Comparison of ENCODE assay signal across 2 cellular contexts in the genomic region with DNA sequence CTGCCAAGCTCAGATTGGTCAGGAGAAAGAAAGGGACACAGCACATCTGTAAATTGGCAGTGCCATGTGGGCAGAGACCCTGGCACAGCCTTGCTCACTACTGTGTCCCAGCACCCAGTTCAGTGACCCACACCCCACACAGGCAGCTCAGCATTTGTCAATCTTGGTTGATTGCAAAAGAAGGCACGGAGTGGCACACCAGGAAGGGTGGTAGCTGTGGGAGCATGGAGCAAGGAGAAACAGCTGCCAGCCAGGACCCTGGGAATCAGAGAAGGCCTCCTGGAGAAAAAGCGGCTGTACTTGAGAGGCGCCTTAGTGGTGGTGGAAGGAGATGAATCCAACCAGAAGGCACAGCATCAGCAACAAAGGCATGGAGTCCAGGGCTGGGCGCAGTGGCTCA.
TF ChIP-seq lines count a peak whose summit lies in the region.

No MANE protein-coding gene starts in this region.

TF ChIP-seq in HepG2, 621 proteins besides CTCF, POLR2A, EP300 and RAD21:
- TF ChIP-seq, protein P1, sequence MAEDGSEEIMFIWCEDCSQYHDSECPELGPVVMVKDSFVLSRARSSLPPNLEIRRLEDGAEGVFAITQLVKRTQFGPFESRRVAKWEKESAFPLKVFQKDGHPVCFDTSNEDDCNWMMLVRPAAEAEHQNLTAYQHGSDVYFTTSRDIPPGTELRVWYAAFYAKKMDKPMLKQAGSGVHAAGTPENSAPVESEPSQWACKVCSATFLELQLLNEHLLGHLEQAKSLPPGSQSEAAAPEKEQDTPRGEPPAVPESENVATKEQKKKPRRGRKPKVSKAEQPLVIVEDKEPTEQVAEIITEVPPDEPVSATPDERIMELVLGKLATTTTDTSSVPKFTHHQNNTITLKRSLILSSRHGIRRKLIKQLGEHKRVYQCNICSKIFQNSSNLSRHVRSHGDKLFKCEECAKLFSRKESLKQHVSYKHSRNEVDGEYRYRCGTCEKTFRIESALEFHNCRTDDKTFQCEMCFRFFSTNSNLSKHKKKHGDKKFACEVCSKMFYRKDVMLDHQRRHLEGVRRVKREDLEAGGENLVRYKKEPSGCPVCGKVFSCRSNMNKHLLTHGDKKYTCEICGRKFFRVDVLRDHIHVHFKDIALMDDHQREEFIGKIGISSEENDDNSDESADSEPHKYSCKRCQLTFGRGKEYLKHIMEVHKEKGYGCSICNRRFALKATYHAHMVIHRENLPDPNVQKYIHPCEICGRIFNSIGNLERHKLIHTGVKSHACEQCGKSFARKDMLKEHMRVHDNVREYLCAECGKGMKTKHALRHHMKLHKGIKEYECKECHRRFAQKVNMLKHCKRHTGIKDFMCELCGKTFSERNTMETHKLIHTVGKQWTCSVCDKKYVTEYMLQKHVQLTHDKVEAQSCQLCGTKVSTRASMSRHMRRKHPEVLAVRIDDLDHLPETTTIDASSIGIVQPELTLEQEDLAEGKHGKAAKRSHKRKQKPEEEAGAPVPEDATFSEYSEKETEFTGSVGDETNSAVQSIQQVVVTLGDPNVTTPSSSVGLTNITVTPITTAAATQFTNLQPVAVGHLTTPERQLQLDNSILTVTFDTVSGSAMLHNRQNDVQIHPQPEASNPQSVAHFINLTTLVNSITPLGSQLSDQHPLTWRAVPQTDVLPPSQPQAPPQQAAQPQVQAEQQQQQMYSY (CRISPR knock-in tag; IDR thresholded peaks at IDR 0.05): 0 out of 2 replicates have a peak, but pooled peaks have one; percentile 59
- no peak for TF ChIP-seq CHCHD3 (CRISPR knock-in tag; IDR thresholded peaks at IDR 0.05)
TF ChIP-seq in HepG2: peak in this region for 1.

TF ChIP-seq in WTC11, 78 proteins besides CTCF, POLR2A, EP300 and RAD21:
- TF ChIP-seq, protein P2, sequence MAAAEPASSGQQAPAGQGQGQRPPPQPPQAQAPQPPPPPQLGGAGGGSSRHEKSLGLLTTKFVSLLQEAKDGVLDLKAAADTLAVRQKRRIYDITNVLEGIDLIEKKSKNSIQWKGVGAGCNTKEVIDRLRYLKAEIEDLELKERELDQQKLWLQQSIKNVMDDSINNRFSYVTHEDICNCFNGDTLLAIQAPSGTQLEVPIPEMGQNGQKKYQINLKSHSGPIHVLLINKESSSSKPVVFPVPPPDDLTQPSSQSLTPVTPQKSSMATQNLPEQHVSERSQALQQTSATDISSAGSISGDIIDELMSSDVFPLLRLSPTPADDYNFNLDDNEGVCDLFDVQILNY (CRISPR knock-in tag; IDR thresholded peaks at IDR 0.05): no peak
- TF ChIP-seq, protein P3, sequence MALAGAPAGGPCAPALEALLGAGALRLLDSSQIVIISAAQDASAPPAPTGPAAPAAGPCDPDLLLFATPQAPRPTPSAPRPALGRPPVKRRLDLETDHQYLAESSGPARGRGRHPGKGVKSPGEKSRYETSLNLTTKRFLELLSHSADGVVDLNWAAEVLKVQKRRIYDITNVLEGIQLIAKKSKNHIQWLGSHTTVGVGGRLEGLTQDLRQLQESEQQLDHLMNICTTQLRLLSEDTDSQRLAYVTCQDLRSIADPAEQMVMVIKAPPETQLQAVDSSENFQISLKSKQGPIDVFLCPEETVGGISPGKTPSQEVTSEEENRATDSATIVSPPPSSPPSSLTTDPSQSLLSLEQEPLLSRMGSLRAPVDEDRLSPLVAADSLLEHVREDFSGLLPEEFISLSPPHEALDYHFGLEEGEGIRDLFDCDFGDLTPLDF (CRISPR knock-in tag; IDR thresholded peaks at IDR 0.05): no peak
- TF ChIP-seq, protein P1 (CRISPR knock-in tag; IDR thresholded peaks at IDR 0.05): peak; percentile 59
TF ChIP-seq in WTC11: peak in this region for 1.
